In genomic region chr11:10778217-10778970, GRCh38 we compare ENCODE assay signal across 13 cellular contexts. TPM values are rescaled to one million over a fixed set of nuclear protein-coding genes. Genes with fewer than 3 reads are reported as not detected.
DNase-seq lines count a peak whose midpoint lies in the region; ATAC-seq and TF ChIP-seq lines count a peak whose summit lies in the region.
"Had no signal": no experiment of that assay in that cellular context is flagged by ENCODE, and none has a peak within 500 bp of the region (broad histone marks: within the 10 kb centered on the region; RNA-seq: fewer than 3 reads in every experiment).

No MANE protein-coding gene starts in this region.

- peak overlapping the region; percentile 81 for H3K9ac ChIP-seq in adipocyte (ENCODE audit: low read length)

- H3K4me3 ChIP-seq in BJ (ENCODE audit: low read depth, low read length) (no peak overlapping the region), adipocyte (ENCODE audit: low read length) (peak overlapping the region; percentile 60), heart left ventricle (no peak overlapping the region), sigmoid colon (no peak overlapping the region)

- ATAC-seq in heart left ventricle (peak; percentile 77 to 95 (median 92)), HG02870 (IDR thresholded peaks at IDR 0.05; ENCODE audit: unreplicated experiment) (no peak)

- DNase-seq in BJ (ENCODE audit: low read depth), result peak; percentile 67
- no peak for DNase-seq in adipocyte (ENCODE audit: low read depth)
- peak; percentile 69 to 87 (median 75) for DNase-seq in heart left ventricle
- DNase-seq in sigmoid colon, result peak; percentile 82
- DNase-seq in stimulated activated CD4-positive, alpha-beta T cell treated with anti-CD3 and anti-CD28 coated beads, Interleukin-12 subunit alpha, Interleukin-12 subunit beta, amount 100 ng/mL, for 4 hours, result no peak
- no peak for DNase-seq in stimulated activated CD4-positive, alpha-beta T cell treated with anti-CD3 and anti-CD28 coated beads, Interleukin-4, amount 100 ng/mL, for 1 hour
- no peak for DNase-seq in NCI-H1092 (lab: John Stamatoyannopoulos, UW)
- DNase-seq: activated effector memory CD4-positive, alpha-beta T cell treated with Interleukin-2 at 50 U/mL for 16 hours; DMS 273 treated with DMSO at 0.1 percent for 48 hours; Karpas-422; naive B cell; NCI-H526 treated with DMSO at 0.1 percent for 48 hours had no signal

- no peaks in the 10 kb centered on the region for H3K9me3 ChIP-seq in adipocyte (ENCODE audit: control insufficient read depth, low read length)
- H3K9me3 ChIP-seq in heart left ventricle, result no peaks in the 10 kb centered on the region
- no peaks in the 10 kb centered on the region for H3K9me3 ChIP-seq in sigmoid colon

- H3K4me1 ChIP-seq in adipocyte (ENCODE audit: control insufficient read depth, insufficient read depth, low read length), result peaks cover 34% of the 10 kb centered on the region
- peaks cover 5 to 29% (median 17%) of the 10 kb centered on the region in 12 donors for H3K4me1 ChIP-seq in heart left ventricle
- peaks cover 0 to 19% (median 12%) of the 10 kb centered on the region in 4 donors for H3K4me1 ChIP-seq in sigmoid colon

- H3K27me3 ChIP-seq in BJ (ENCODE audit: control insufficient read depth, insufficient read depth, low read length) (no peaks in the 10 kb centered on the region), adipocyte (replicated peaks; ENCODE audit: control insufficient read depth, insufficient read depth, low read length) (no peaks in the 10 kb centered on the region), heart left ventricle (no peaks in the 10 kb centered on the region), sigmoid colon (no peaks in the 10 kb centered on the region)

- POLR2A ChIA-PET in BJ (lab: Charles Lee), result no interaction called here

- intact Hi-C loops in heart left ventricle (cut with DNase I) (no loop called here), sigmoid colon (cut with DNase I) (no loop called here)

- TF ChIP-seq POLR2A in heart left ventricle (IDR thresholded peaks at IDR 0.05), result no peak
- no peak for TF ChIP-seq POLR2A in sigmoid colon (IDR thresholded peaks at IDR 0.05)

- WGBS in heart left ventricle, 4 donors, result 35 to 47% (median 41%) methylated on average over 13 of the region's 13 CpGs
- 90 to 91% methylated on average over 13 of the region's 13 CpGs for WGBS in sigmoid colon, 2 donors

- H3K36me3 ChIP-seq in BJ (ENCODE audit: control insufficient read depth, insufficient read depth, low read length) (peaks cover 13% of the 10 kb centered on the region), adipocyte (ENCODE audit: control insufficient read depth, insufficient read depth, low read length, severe bottlenecking) (peaks cover 17% of the 10 kb centered on the region), heart left ventricle (peaks cover 3 to 42% (median 22%) of the 10 kb centered on the region in 9 donors), sigmoid colon (peaks cover 10 to 35% (median 22%) of the 10 kb centered on the region in 4 donors)

- CTCF ChIA-PET in BJ (lab: Yijun Ruan, JAX), result interaction anchor here (1.2 to 1.6 kb wide), 3 partner anchors 8 to 14 kb away, joined by 4 to 8 read pairs (median 8); no protein-coding TSS in a partner anchor

- no peak for TF ChIP-seq EP300 in sigmoid colon (IDR thresholded peaks at IDR 0.05)

- TF ChIP-seq CTCF in BJ (IDR thresholded peaks at IDR 0.05; ENCODE audit: insufficient read depth, low read depth, low read length) (no peak), heart left ventricle (IDR thresholded peaks at IDR 0.05) (no peak), sigmoid colon (IDR thresholded peaks at IDR 0.05) (no peak)

- H3K27ac ChIP-seq in heart left ventricle (peak overlapping the region in 11 of 12 donors; percentile 56 to 87 (median 72)), sigmoid colon (peak overlapping the region; percentile 64 to 74 (median 68))

RNA-seq across cellular contexts. Expression of gene CTR9, which starts 27.3 kb away (rescaled TPM):
- polyA plus RNA-seq in BJ (2011; rRNA removed) (6.6 and 16.7 TPM in 2 replicates), heart left ventricle (10 to 100 TPM in 1 of 2 donors, 1 to 10 TPM in 1; 9.4 to 18.3 TPM), sigmoid colon (10 to 100 TPM; 15.3 to 18.4 (median 15.6) TPM)
- 7.8 and 8.0 TPM in 2 replicates for polyA minus RNA-seq in BJ (2011; rRNA and poly(A)+ RNA removed)
- total RNA-seq in heart left ventricle (10 to 100 TPM; 14.7 to 28.4 (median 20.8) TPM), sigmoid colon (10 to 100 TPM; 11.6 to 18.4 (median 15.7) TPM)

RNA-seq across cellular contexts. Expression of gene EIF4G2, which starts 30.3 kb away (rescaled TPM):
- polyA plus RNA-seq in BJ (2011; rRNA removed) (472 and 1,009 TPM in 2 replicates), heart left ventricle (100 to 1,000 TPM; 142 to 428 TPM), sigmoid colon (100 to 1,000 TPM; 301 to 409 (median 326) TPM)
- 392 and 515 TPM in 2 replicates for polyA minus RNA-seq in BJ (2011; rRNA and poly(A)+ RNA removed)
- total RNA-seq in heart left ventricle (1,000 to 10,000 TPM in 1 of 9 donors, 100 to 1,000 TPM in 8; 473 to 1,111 (median 849) TPM), sigmoid colon (100 to 1,000 TPM; 425 to 581 (median 497) TPM)

Comparison
In these comparisons a context has a peak if more than half of its experiments do, and no peak if none do; other contexts are left out.
1. DNase-seq: peak in BJ (single experiment), heart left ventricle (5 of 5) and sigmoid colon (single experiment); none in adipocyte (single experiment), stimulated activated CD4-positive, alpha-beta T cell treated with anti-CD3 and anti-CD28 coated beads, Interleukin-12 subunit alpha, Interleukin-12 subunit beta, amount 100 ng/mL, for 4 hours (single experiment), stimulated activated CD4-positive, alpha-beta T cell treated with anti-CD3 and anti-CD28 coated beads, Interleukin-4, amount 100 ng/mL, for 1 hour (single experiment) and NCI-H1092 (single experiment).